ENCODE assay signal across 35 cellular contexts in the genomic region with DNA sequence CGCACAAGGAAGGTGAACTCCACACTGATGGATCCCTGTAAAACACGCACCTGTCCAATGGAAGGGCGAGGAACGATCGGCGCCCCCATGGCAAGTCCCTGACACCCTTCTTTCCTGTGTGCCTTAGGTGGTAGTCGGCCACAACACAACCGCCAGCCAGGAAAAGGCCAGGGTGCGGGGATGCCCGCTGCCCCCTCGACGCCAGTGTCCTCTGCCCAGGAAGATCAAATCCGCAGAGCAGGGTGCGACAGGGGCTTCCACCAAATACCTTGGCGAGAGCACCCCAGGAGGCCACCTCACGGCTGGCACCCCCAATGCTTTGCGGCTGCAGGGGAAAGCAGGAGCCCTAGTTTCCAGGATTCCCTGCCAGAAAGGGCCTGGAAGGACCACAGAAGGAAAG.
"Had no signal": no experiment of that assay in that cellular context is flagged by ENCODE, and none has a peak within 500 bp of the region (broad histone marks: within the 10 kb centered on the region; RNA-seq: fewer than 3 reads in every experiment).

No MANE protein-coding gene starts in this region.

- H3K4me1 Mint-ChIP-seq: activated B cell treated with CpG ODN at 0.5 μM for 24 hours; activated CD4-positive, alpha-beta T cell treated with anti-CD3 and anti-CD28 coated beads, Interleukin-2, amount 10 ng/mL, durations not matched to agents 24 days and 14 days; activated naive CD8-positive, alpha-beta T cell treated with anti-CD3 and anti-CD28 coated beads for 36 hours; activated T-helper 17 cell treated with anti-CD3 and anti-CD28 coated beads, Interleukin-2, amount 50 U/mL, for 72 hours had no signal

- H3K27ac Mint-ChIP-seq: activated B cell treated with CpG ODN at 0.5 μM for 24 hours; activated CD4-positive, alpha-beta memory T cell treated with anti-CD3 and anti-CD28 coated beads for 36 hours; activated CD4-positive, alpha-beta T cell treated with anti-CD3 and anti-CD28 coated beads, Interleukin-2, amount 10 ng/mL, durations not matched to agents 24 days and 14 days; activated CD8-positive, alpha-beta T cell treated with anti-CD3 and anti-CD28 coated beads for 36 hours; activated naive CD4-positive, alpha-beta T cell treated with anti-CD3 and anti-CD28 coated beads for 36 hours; activated naive CD4-positive, alpha-beta T cell treated with anti-CD3 and anti-CD28 coated beads, Interleukin-2, amount 50 U/mL, for 72 hours; activated naive CD8-positive, alpha-beta T cell treated with anti-CD3 and anti-CD28 coated beads for 36 hours; activated T-cell treated with anti-CD3 and anti-CD28 coated beads, Interleukin-2, amount 50 U/mL, for 72 hours; activated T-helper 1 cell treated with anti-CD3 and anti-CD28 coated beads, Interleukin-12 subunit alpha, Interleukin-12 subunit beta, Interleukin-2, Interleukin-4 antibody, amounts not matched to agents 30 ng/mL and 10 ng/mL and 1 ng/mL, durations not matched to agents 14 hours and 24 hours and 36 hours; activated T-helper 17 cell treated with anti-CD3 and anti-CD28 coated beads, Interleukin-2, amount 50 U/mL, for 72 hours; T-helper 1 cell treated with Interleukin-12 subunit alpha and Interleukin-12 subunit beta and Interleukin-4 antibody, amounts not matched to agents 30 μg/mL and 1 μg/mL, for 36 hours; T-helper 2 cell treated with Interferon-gamma antibody and Interleukin-4, amounts not matched to agents 5 μg/mL and 100 μg/mL, for 36 hours had no signal

- H3K4me3 Mint-ChIP-seq: activated B cell treated with CpG ODN at 0.5 μM for 24 hours; activated CD4-positive, alpha-beta memory T cell treated with anti-CD3 and anti-CD28 coated beads for 36 hours; activated CD4-positive, alpha-beta T cell treated with anti-CD3 and anti-CD28 coated beads, Interleukin-2, amount 10 ng/mL, durations not matched to agents 24 days and 14 days; activated CD8-positive, alpha-beta T cell treated with anti-CD3 and anti-CD28 coated beads for 36 hours; activated naive CD4-positive, alpha-beta T cell treated with anti-CD3 and anti-CD28 coated beads for 36 hours; activated naive CD8-positive, alpha-beta T cell treated with anti-CD3 and anti-CD28 coated beads for 36 hours; activated T-cell treated with anti-CD3 and anti-CD28 coated beads, Interleukin-2, amount 50 U/mL, for 4 hours; activated T-cell treated with anti-CD3 and anti-CD28 coated beads, Interleukin-2, amount 50 U/mL, for 72 hours; activated T-helper 1 cell treated with anti-CD3 and anti-CD28 coated beads, Interleukin-12 subunit alpha, Interleukin-12 subunit beta, Interleukin-2, Interleukin-4 antibody, amounts not matched to agents 30 ng/mL and 10 ng/mL and 1 ng/mL, durations not matched to agents 14 hours and 24 hours and 36 hours; activated T-helper 17 cell treated with anti-CD3 and anti-CD28 coated beads, Interleukin-2, amount 50 U/mL, for 72 hours; T-helper 1 cell treated with Interleukin-12 subunit alpha and Interleukin-12 subunit beta and Interleukin-4 antibody, amounts not matched to agents 30 μg/mL and 1 μg/mL, for 36 hours; T-helper 2 cell treated with Interferon-gamma antibody and Interleukin-4, amounts not matched to agents 5 μg/mL and 100 μg/mL, for 36 hours had no signal

- H3K27me3 Mint-ChIP-seq: activated B cell treated with CpG ODN at 0.5 μM for 24 hours; activated CD4-positive, alpha-beta memory T cell treated with anti-CD3 and anti-CD28 coated beads for 36 hours; activated CD4-positive, alpha-beta T cell treated with anti-CD3 and anti-CD28 coated beads, Interleukin-2, amount 10 ng/mL, durations not matched to agents 24 days and 14 days; activated CD8-positive, alpha-beta T cell treated with anti-CD3 and anti-CD28 coated beads for 36 hours had no signal

- H3K4me3 ChIP-seq: adrenal gland, body of pancreas, breast epithelium had no signal

- H3K4me1 ChIP-seq: adrenal gland, body of pancreas, breast epithelium had no signal

- H3K27ac ChIP-seq: adrenal gland, body of pancreas, brain microvascular endothelial cell, breast epithelium, VCaP had no signal

- H3K36me3 ChIP-seq: adrenal gland, brain microvascular endothelial cell, breast epithelium had no signal

- H3K9me3 ChIP-seq: adrenal gland had no signal

- DNase-seq: activated B cell treated with CpG ODN at 0.5 μM for 24 hours; activated CD4-positive, alpha-beta memory T cell treated with anti-CD3 and anti-CD28 coated beads for 36 hours; activated CD4-positive, alpha-beta T cell treated with anti-CD3 and anti-CD28 coated beads for 4 hours; activated CD4-positive, alpha-beta T cell treated with anti-CD3 and anti-CD28 coated beads, Interleukin-2, amount 10 ng/mL, durations not matched to agents 24 days and 14 days; activated CD4-positive, alpha-beta T cell treated with anti-CD3 and anti-CD28 coated beads, Interleukin-2, amount 50 U/mL, for 1 hour; activated CD4-positive, alpha-beta T cell treated with anti-CD3 and anti-CD28 coated beads, Interleukin-2, amount 50 U/mL, for 4 hours; activated CD4-positive, CD25-positive, alpha-beta regulatory T cell treated with anti-CD3 and anti-CD28 coated beads, Interleukin-2, amount 50 U/mL, for 72 hours; activated CD8-positive, alpha-beta memory T cell treated with anti-CD3 and anti-CD28 coated beads, Interleukin-2, amount 50 U/mL, for 4 hours; activated CD8-positive, alpha-beta T cell treated with anti-CD3 and anti-CD28 coated beads for 36 hours; activated effector memory CD4-positive, alpha-beta T cell treated with anti-CD3 and anti-CD28 coated beads, Interleukin-2, amount 50 U/mL, for 16 hours; activated naive CD4-positive, alpha-beta T cell; activated naive CD4-positive, alpha-beta T cell treated with anti-CD3 and anti-CD28 coated beads for 36 hours; activated naive CD4-positive, alpha-beta T cell treated with anti-CD3 and anti-CD28 coated beads, Interleukin-2, amount 50 U/mL, for 16 hours; activated naive CD8-positive, alpha-beta T cell treated with anti-CD3 and anti-CD28 coated beads for 36 hours; activated T-cell treated with anti-CD3 and anti-CD28 coated beads for 4 hours; activated T-cell treated with anti-CD3 and anti-CD28 coated beads, Interleukin-2, amount 50 U/mL, for 1 hour; activated T-cell treated with anti-CD3 and anti-CD28 coated beads, Interleukin-2, amount 50 U/mL, for 4 hours; activated T-cell treated with anti-CD3 and anti-CD28 coated beads, Interleukin-2, amount 50 U/mL, for 72 hours; adrenal gland; amniotic stem cell; aorta; body of pancreas; brain microvascular endothelial cell; central memory CD4-positive, alpha-beta T cell; SW 1271; T-helper 1 cell; T-helper 2 cell; T-helper 9 cell had no signal

- H3K27me3 ChIP-seq: adrenal gland, body of pancreas, brain microvascular endothelial cell, breast epithelium had no signal
